In genomic region chr1:234743866-234744581, GRCh38 we compare ENCODE assay signal across 8 cellular contexts.
DNase-seq lines count a peak whose midpoint lies in the region; ATAC-seq and TF ChIP-seq lines count a peak whose summit lies in the region.

No MANE protein-coding gene starts in this region.

- H3K9me3 ChIP-seq in hepatocyte (ENCODE audit: low read depth), result no peaks in the 10 kb centered on the region
- no peaks in the 10 kb centered on the region for H3K9me3 ChIP-seq in stomach smooth muscle (ENCODE audit: control insufficient read depth in 2 of 2, low read length in 2 of 2)
- no peaks in the 10 kb centered on the region for H3K9me3 ChIP-seq in T-helper 17 cell (ENCODE audit: control insufficient read depth, low read length, poor library complexity, severe bottlenecking)

- H3K4me3 ChIP-seq in hepatocyte, result no peak overlapping the region
- peak overlapping the region; percentile 38 to 62 for H3K4me3 ChIP-seq in stomach smooth muscle (ENCODE audit: low read length in 2 of 2)

- H3K27ac Mint-ChIP-seq in T-helper 17 cell, result no peak overlapping the region

- no peak for ATAC-seq in GM21367 (IDR thresholded peaks at IDR 0.05; ENCODE audit: unreplicated experiment)
- ATAC-seq in T-helper 17 cell, result no peak

- H3K79me2 ChIP-seq in hepatocyte, result no peaks in the 10 kb centered on the region

- peak overlapping the region; percentile 46 for H3K27ac ChIP-seq in angular gyrus (ENCODE audit: low read depth, low read length)
- H3K27ac ChIP-seq in hepatocyte, result peak overlapping the region; percentile 75
- H3K27ac ChIP-seq in stomach smooth muscle (ENCODE audit: low read length), result peak overlapping the region; percentile 49

- H3K27me3 Mint-ChIP-seq in T-helper 17 cell, result no peaks in the 10 kb centered on the region

- H3K4me1 Mint-ChIP-seq in T-helper 17 cell, result no peaks in the 10 kb centered on the region

- no peak for TF ChIP-seq CTCF in hepatocyte (IDR thresholded peaks at IDR 0.05; ENCODE audit: poor library complexity)

- H3K4me2 ChIP-seq in hepatocyte, result peak overlapping the region; percentile 44

- H3K4me1 ChIP-seq in hepatocyte (ENCODE audit: insufficient read depth) (peaks cover 35% of the 10 kb centered on the region), stomach smooth muscle (ENCODE audit: control insufficient read depth, insufficient read depth, low read length) (peaks cover 18% of the 10 kb centered on the region)

- 29% methylated on average over 15 of the region's 15 CpGs for WGBS in hepatocyte (ENCODE audit: low lambda C conversion rate, missing lambda C conversion rate)

- H3K9me2 ChIP-seq in hepatocyte (replicated peaks; ENCODE audit: insufficient read depth), result no peaks in the 10 kb centered on the region

- peak overlapping the region; percentile 13 to 42 for H3K9ac ChIP-seq in stomach smooth muscle (ENCODE audit: low read length in 2 of 2)

- H3K36me3 Mint-ChIP-seq in T-helper 17 cell (ENCODE audit: low read depth), result no peaks in the 10 kb centered on the region

- no peak overlapping the region for H3K4me3 Mint-ChIP-seq in T-helper 17 cell

- H3K36me3 ChIP-seq in hepatocyte (replicated peaks; ENCODE audit: insufficient read depth, low read depth), result no peaks in the 10 kb centered on the region
- no peaks in the 10 kb centered on the region for H3K36me3 ChIP-seq in stomach smooth muscle (ENCODE audit: control insufficient read depth in 2 of 2, insufficient read depth in 2 of 2, low read length in 2 of 2)

- peak; percentile 15 for DNase-seq in LHCN-M2 (ENCODE audit: low read depth)
- DNase-seq in hepatocyte (ENCODE audit: low spot score), result peak; percentile 20
- no peak for DNase-seq in stimulated activated naive CD4-positive, alpha-beta T cell (lab: John Stamatoyannopoulos, UW)
- DNase-seq in T-helper 17 cell, result no peak
- DNase-seq in HPDE6-E6E7 (ENCODE audit: extremely low spot score), result no peak

- H3K27me3 ChIP-seq in hepatocyte (no peaks in the 10 kb centered on the region), stomach smooth muscle (ENCODE audit: control insufficient read depth in 1 of 2, insufficient read depth in 2 of 2, low read length in 2 of 2) (no peaks in the 10 kb centered on the region)

- H4K20me1 ChIP-seq in hepatocyte (ENCODE audit: insufficient read depth, poor library complexity, severe bottlenecking), result no peaks in the 10 kb centered on the region

- H2AFZ ChIP-seq in hepatocyte, result no peak overlapping the region

Comparison
In these comparisons a context has a peak if more than half of its experiments do, and no peak if none do; other contexts are left out.
1. DNase-seq: peak in LHCN-M2 (single experiment) and hepatocyte (single experiment); none in stimulated activated naive CD4-positive, alpha-beta T cell (0 of 6), T-helper 17 cell (0 of 3) and HPDE6-E6E7 (single experiment).
2. Peak in every context shown above with its lines, with median percentiles within 50 percentile points of each other: H3K27ac ChIP-seq.